ENCODE assay signal across 11 cellular contexts in the genomic region with DNA sequence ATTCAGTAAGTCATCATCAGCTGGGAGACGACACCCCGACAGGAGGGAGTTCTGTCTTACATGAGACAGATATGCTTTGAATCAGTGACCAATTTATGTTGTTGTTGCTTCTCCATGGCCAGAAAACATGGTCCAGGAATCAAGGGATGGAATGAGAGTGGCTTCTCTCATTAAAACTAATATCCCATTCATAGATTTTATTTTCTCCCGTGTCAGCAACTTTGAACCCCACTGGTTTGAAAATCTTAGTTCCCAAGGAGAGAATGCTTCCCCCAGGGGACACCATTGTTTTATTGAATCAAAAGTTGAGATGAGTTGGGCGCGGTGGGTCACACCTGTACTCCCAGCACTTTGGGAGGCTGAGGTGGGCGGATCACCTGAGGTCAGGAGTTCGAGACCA.
"Had no signal": no experiment of that assay in that cellular context is flagged by ENCODE, and none has a peak within 500 bp of the region (broad histone marks: within the 10 kb centered on the region; RNA-seq: fewer than 3 reads in every experiment).

No MANE protein-coding gene starts in this region.

- DNase-seq: GM23248, GOT3, H7, H9, HCEC 1CT, HFFc6 had no signal

- H3K4me3 Mint-ChIP-seq: GM23338, H9, HFFc6 had no signal

- FAIRE-seq: H1, H54 had no signal

- ATAC-seq: GM23338, HCT116 had no signal

- H3K27ac Mint-ChIP-seq: GM23338, H9, HFFc6 had no signal

- H3K4me3 ChIP-seq: GM23248, GM23338, HAP-1 had no signal

- H2AFZ ChIP-seq: GM23248, GM23338 had no signal

- H3K27ac ChIP-seq: GM23248 had no signal

- H3K4me1 ChIP-seq: HAP-1 had no signal

- H3K9ac ChIP-seq: GM23248 had no signal

- H3K4me2 ChIP-seq: GM23338 had no signal

- H3K36me3 ChIP-seq: HAP-1 had no signal
